ENCODE assay signal across 25 cellular contexts in genomic region chr16:2813661-2814288, GRCh38. TPM values are rescaled to one million over a fixed set of nuclear protein-coding genes. Genes with fewer than 3 reads are reported as not detected.
DNase-seq lines count a peak whose midpoint lies in the region; ATAC-seq and TF ChIP-seq lines count a peak whose summit lies in the region.
"Had no signal": no experiment of that assay in that cellular context is flagged by ENCODE, and none has a peak within 500 bp of the region (broad histone marks: within the 10 kb centered on the region; RNA-seq: fewer than 3 reads in every experiment).

No MANE protein-coding gene starts in this region.

- H3K27me3 Mint-ChIP-seq in chondrocyte (ENCODE audit: low read depth) = peaks cover 38% of the 10 kb centered on the region
- peaks cover 7% of the 10 kb centered on the region for H3K27me3 Mint-ChIP-seq in activated T-cell treated with anti-CD3 and anti-CD28 coated beads, Interleukin-2, amount 50 U/mL, for 72 hours (ENCODE audit: low read depth)

- no peak overlapping the region for H3K4me3 ChIP-seq in neuronal stem cell (ENCODE audit: low read length in 2 of 2)
- H3K4me3 ChIP-seq in suprapubic skin = no peak overlapping the region
- H3K4me3 ChIP-seq: BLaER1 treated with 17β-estradiol and CSF1 and Interleukin-3, amounts not matched to agents 10 nM and 100 nM; GM12878; HAP-1 had no signal

- no peak overlapping the region for H3K4ac ChIP-seq in neuronal stem cell (ENCODE audit: low read length)

- no peak for TF ChIP-seq EP300 in suprapubic skin (IDR thresholded peaks at IDR 0.05)

- H2BK15ac ChIP-seq in neuronal stem cell (ENCODE audit: low read length) = no peak overlapping the region

- no peak overlapping the region for H4K8ac ChIP-seq in neuronal stem cell (ENCODE audit: low read depth, low read length)

- H4K91ac ChIP-seq in neuronal stem cell (ENCODE audit: low read depth, low read length, poor library complexity) = no peak overlapping the region

- no peak overlapping the region for H2BK5ac ChIP-seq in neuronal stem cell (ENCODE audit: low read length)

- H3K23ac ChIP-seq in neuronal stem cell (ENCODE audit: low read depth, low read length, poor library complexity) = peak overlapping the region; percentile 20

- H2BK12ac ChIP-seq in neuronal stem cell (ENCODE audit: low read length) = no peak overlapping the region

- no peak overlapping the region for H3K27ac ChIP-seq in neuronal stem cell (replicated peaks; ENCODE audit: low read length)
- H3K27ac ChIP-seq in suprapubic skin = no peak overlapping the region
- H3K27ac ChIP-seq: 22Rv1; BLaER1 treated with 17β-estradiol and CSF1 and Interleukin-3, amounts not matched to agents 10 nM and 100 nM had no signal

- H3K27me3 ChIP-seq in neuronal stem cell (ENCODE audit: control insufficient read depth in 3 of 3, insufficient read depth in 3 of 3, low read depth in 1 of 3, low read length in 3 of 3) (peaks cover 0 to 32% (median 0%) of the 10 kb centered on the region in 3 experiments), suprapubic skin (peaks cover 46% of the 10 kb centered on the region)
- H3K27me3 ChIP-seq: BLaER1 treated with 17β-estradiol and CSF1 and Interleukin-3, amounts not matched to agents 10 nM and 100 nM had no signal

- no peak for ATAC-seq in activated T-cell treated with anti-CD3 and anti-CD28 coated beads, Interleukin-2, amount 50 U/mL, for 72 hours (replicated peaks in 1 of 2)
- ATAC-seq in HG02610 (IDR thresholded peaks at IDR 0.05; ENCODE audit: unreplicated experiment) = no peak
- ATAC-seq: GM12878 had no signal

- TF ChIP-seq CTCF in chondrocyte (IDR thresholded peaks at IDR 0.05) (no peak), suprapubic skin (IDR thresholded peaks at IDR 0.05) (no peak)

- no peak overlapping the region for H3K14ac ChIP-seq in neuronal stem cell (ENCODE audit: low read length)

- H3K36me3 Mint-ChIP-seq in chondrocyte (ENCODE audit: low read depth) = peaks cover 2% of the 10 kb centered on the region
- H3K36me3 Mint-ChIP-seq in activated T-cell treated with anti-CD3 and anti-CD28 coated beads, Interleukin-2, amount 50 U/mL, for 72 hours (ENCODE audit: insufficient read depth in 2 of 2) = no peaks in the 10 kb centered on the region
- H3K36me3 Mint-ChIP-seq: CD4-positive, alpha-beta memory T cell had no signal

- H3K9ac ChIP-seq in neuronal stem cell (ENCODE audit: low read depth, low read length, poor library complexity) = no peak overlapping the region
- H3K9ac ChIP-seq: BLaER1 treated with 17β-estradiol and CSF1 and Interleukin-3, amounts not matched to agents 10 nM and 100 nM had no signal

- no peaks in the 10 kb centered on the region for H3K9me3 ChIP-seq in neuronal stem cell (replicated peaks in 1 of 2; ENCODE audit: control insufficient read depth in 2 of 2, insufficient read depth in 1 of 2, low read depth in 1 of 2, low read length in 2 of 2)
- H3K9me3 ChIP-seq in suprapubic skin = no peaks in the 10 kb centered on the region
- H3K9me3 ChIP-seq: BLaER1 treated with 17β-estradiol and CSF1 and Interleukin-3, amounts not matched to agents 10 nM and 100 nM; Caco-2; HAP-1 had no signal

- no CpG with 5 or more reads among the region's 12 CpGs for WGBS in neuronal stem cell (ENCODE audit: extremely low coverage in 2 of 2, insufficient read length in 2 of 2, insufficient replicate concordance in 1 of 2), 2 donors
- WGBS in suprapubic skin = 57% methylated on average over 12 of the region's 12 CpGs

- no peak overlapping the region for H2AK5ac ChIP-seq in neuronal stem cell (ENCODE audit: low read depth, low read length)

- no peaks in the 10 kb centered on the region for H3K4me1 Mint-ChIP-seq in chondrocyte (ENCODE audit: low read depth)
- no peaks in the 10 kb centered on the region for H3K4me1 Mint-ChIP-seq in activated T-cell treated with anti-CD3 and anti-CD28 coated beads, Interleukin-2, amount 50 U/mL, for 72 hours (ENCODE audit: low read depth)
- H3K4me1 Mint-ChIP-seq: CD4-positive, alpha-beta memory T cell had no signal

- no peak overlapping the region for H2BK120ac ChIP-seq in neuronal stem cell (ENCODE audit: low read depth, low read length)

- no peak overlapping the region for H3K27ac Mint-ChIP-seq in chondrocyte (ENCODE audit: unreplicated experiment)
- no peak overlapping the region for H3K27ac Mint-ChIP-seq in activated T-cell treated with anti-CD3 and anti-CD28 coated beads, Interleukin-2, amount 50 U/mL, for 72 hours
- H3K27ac Mint-ChIP-seq: CD4-positive, alpha-beta memory T cell had no signal

- H3K4me1 ChIP-seq in neuronal stem cell (ENCODE audit: control insufficient read depth in 2 of 2, insufficient read depth in 1 of 2, low read depth in 1 of 2, low read length in 2 of 2) (no peaks in the 10 kb centered on the region), suprapubic skin (peaks cover 10% of the 10 kb centered on the region)
- H3K4me1 ChIP-seq: HAP-1 had no signal

- peaks cover 9% of the 10 kb centered on the region for H3K9me3 Mint-ChIP-seq in chondrocyte (ENCODE audit: low read depth)
- H3K9me3 Mint-ChIP-seq in activated T-cell treated with anti-CD3 and anti-CD28 coated beads, Interleukin-2, amount 50 U/mL, for 72 hours = peaks cover 0 to 3% of the 10 kb centered on the region in 2 donors

- H3K36me3 ChIP-seq in neuronal stem cell (replicated peaks in 1 of 2; ENCODE audit: control insufficient read depth in 2 of 2, insufficient read depth in 2 of 2, low read length in 2 of 2) (no peaks in the 10 kb centered on the region), suprapubic skin (no peaks in the 10 kb centered on the region)
- H3K36me3 ChIP-seq: BLaER1 treated with 17β-estradiol and CSF1 and Interleukin-3, amounts not matched to agents 10 nM and 100 nM; HAP-1 had no signal

- no peak for TF ChIP-seq POLR2A in suprapubic skin (IDR thresholded peaks at IDR 0.05)

- no peak overlapping the region for H3K4me2 ChIP-seq in neuronal stem cell (ENCODE audit: insufficient read depth, low read length, poor library complexity, severe bottlenecking)

- no peak overlapping the region for H3K18ac ChIP-seq in neuronal stem cell (ENCODE audit: low read length)

- H3K4me3 Mint-ChIP-seq in chondrocyte (ENCODE audit: unreplicated experiment) = no peak overlapping the region
- H3K4me3 Mint-ChIP-seq in activated T-cell treated with anti-CD3 and anti-CD28 coated beads, Interleukin-2, amount 50 U/mL, for 72 hours = no peak overlapping the region
- H3K4me3 Mint-ChIP-seq: CD4-positive, alpha-beta memory T cell had no signal

- peaks cover 2% of the 10 kb centered on the region for H3K79me1 ChIP-seq in neuronal stem cell (ENCODE audit: low read depth, low read length)

- peak; percentile 42 for DNase-seq in activated effector memory CD4-positive, alpha-beta T cell treated with anti-CD3 and anti-CD28 coated beads, Interleukin-2, amount 50 U/mL, for 16 hours
- no peak for DNase-seq in activated effector memory CD4-positive, alpha-beta T cell treated with Interleukin-2 at 50 U/mL for 16 hours
- DNase-seq in chondrocyte (ENCODE audit: low spot score) (peak; percentile 62), neuronal stem cell (ENCODE audit: low spot score) (no peak), suprapubic skin (ENCODE audit: low spot score in 2 of 2) (peak; percentile 46 to 76), NCI-H82 (lab: John Stamatoyannopoulos, UW) (no peak)
- no peak for DNase-seq in activated T-cell treated with anti-CD3 and anti-CD28 coated beads, Interleukin-2, amount 50 U/mL, for 72 hours
- DNase-seq: ACHN; Caco-2; CD4-positive, alpha-beta memory T cell; DMS 273 treated with DMSO at 0.1 percent for 48 hours; DMS79 treated with DMSO at 0.1 percent for 48 hours; Karpas-422; MV-4-11; NCI-H1105 treated with DMSO at 0.1 percent for 48 hours; NCI-H2029 treated with DMSO at 0.1 percent for 48 hours; NCI-H526; OCI-M1; SHP77 had no signal

- no peak overlapping the region for H2AFZ ChIP-seq in neuronal stem cell (ENCODE audit: low read length)

RNA-seq across cellular contexts. Expression of gene PRSS21, which starts 3.3 kb away (rescaled TPM):
- total RNA-seq in chondrocyte (not detected in 3 replicates), suprapubic skin (1 to 10 TPM in 2 of 4 donors, under 1 TPM in 1, not detected in 1; 0.87 to 7.6 (median 1.3) TPM)
- not detected for polyA plus RNA-seq in neuronal stem cell (2013, experiment 1 of 2)
- not detected for polyA plus RNA-seq in neuronal stem cell (2013, experiment 2 of 2)
- 10 to 100 TPM in 1 of 2 donors, 1 to 10 TPM in 1; 2.4 to 10.3 TPM for total RNA-seq in activated T-cell treated with anti-CD3 and anti-CD28 coated beads, Interleukin-2, amount 50 U/mL, for 72 hours
- total RNA-seq: Caco-2, M059J had no signal

RNA-seq across cellular contexts. Expression of gene PRSS41, which starts 15.5 kb away (rescaled TPM):
- total RNA-seq in chondrocyte (not detected in 3 replicates), suprapubic skin (not detected)
- polyA plus RNA-seq in neuronal stem cell (2013, experiment 1 of 2) = not detected
- polyA plus RNA-seq in neuronal stem cell (2013, experiment 2 of 2) = not detected
- total RNA-seq in activated T-cell treated with anti-CD3 and anti-CD28 coated beads, Interleukin-2, amount 50 U/mL, for 72 hours = under 1 TPM in 1 of 2 donors, not detected in 1; 0.29 TPM
- total RNA-seq: Caco-2; CD4-positive, alpha-beta memory T cell; GM12878; M059J had no signal
- polyA plus RNA-seq: CD4-positive, alpha-beta memory T cell; GM12878 had no signal

RNA-seq across cellular contexts. Expression of gene ZG16B, which starts 16.3 kb away (rescaled TPM):
- total RNA-seq in chondrocyte (2.1 to 2.6 TPM in 2 of 3 replicates, not detected in the other), suprapubic skin (10 to 100 TPM; 17.7 to 80.5 (median 23.4) TPM)
- not detected for polyA plus RNA-seq in neuronal stem cell (2013, experiment 1 of 2)
- polyA plus RNA-seq in neuronal stem cell (2013, experiment 2 of 2) = not detected
- total RNA-seq in activated T-cell treated with anti-CD3 and anti-CD28 coated beads, Interleukin-2, amount 50 U/mL, for 72 hours = 1 to 10 TPM; 3.9 to 8.5 TPM
- total RNA-seq: CD4-positive, alpha-beta memory T cell had no signal

RNA-seq across cellular contexts. Expression of gene PRSS33, which starts 26.4 kb away (rescaled TPM):
- not detected in 3 replicates for total RNA-seq in chondrocyte
- 2.3 TPM for polyA plus RNA-seq in neuronal stem cell (2013, experiment 1 of 2)
- polyA plus RNA-seq in neuronal stem cell (2013, experiment 2 of 2) = 2.2 TPM
- total RNA-seq in suprapubic skin = not detected
- total RNA-seq in activated T-cell treated with anti-CD3 and anti-CD28 coated beads, Interleukin-2, amount 50 U/mL, for 72 hours = under 1 TPM in 1 of 2 donors, not detected in 1; 0.46 TPM
- total RNA-seq: Caco-2; CD4-positive, alpha-beta memory T cell; GM12878; M059J had no signal
- polyA plus RNA-seq: CD4-positive, alpha-beta memory T cell; GM12878 had no signal

RNA-seq across cellular contexts. Expression of gene ELOB, which starts 36.7 kb away (rescaled TPM):
- total RNA-seq in chondrocyte (205 to 231 TPM (median 225 TPM) in 3 replicates), suprapubic skin (100 to 1,000 TPM; 174 to 249 (median 213) TPM)
- 177 TPM for polyA plus RNA-seq in neuronal stem cell (2013, experiment 1 of 2)
- 174 TPM for polyA plus RNA-seq in neuronal stem cell (2013, experiment 2 of 2)
- 100 to 1,000 TPM; 158 to 208 TPM for total RNA-seq in activated T-cell treated with anti-CD3 and anti-CD28 coated beads, Interleukin-2, amount 50 U/mL, for 72 hours

Comparison
In these comparisons a context has a peak if more than half of its experiments do, and no peak if none do; other contexts are left out.
1. DNase-seq: peak in activated effector memory CD4-positive, alpha-beta T cell treated with anti-CD3 and anti-CD28 coated beads, Interleukin-2, amount 50 U/mL, for 16 hours (single experiment), chondrocyte (single experiment) and suprapubic skin (2 of 2); none in activated effector memory CD4-positive, alpha-beta T cell treated with Interleukin-2 at 50 U/mL for 16 hours (single experiment), neuronal stem cell (single experiment), activated T-cell treated with anti-CD3 and anti-CD28 coated beads, Interleukin-2, amount 50 U/mL, for 72 hours (0 of 2) and NCI-H82 (single experiment).